8 cellular contexts compared by ENCODE assay signal in genomic region chr3:188584162-188584529, GRCh38.
DNase-seq lines count a peak whose midpoint lies in the region; ATAC-seq and TF ChIP-seq lines count a peak whose summit lies in the region.

No MANE protein-coding gene starts in this region.

- intact Hi-C loops in colonic mucosa (cut with DNase I) = no loop called here

- in situ Hi-C loops in KBM-7 (cut with MboI; ENCODE audit: low pct_unique_long_range_greater_than_20kb, low sequenced_read_pairs) = no loop called here

- H3K27ac ChIP-seq in colonic mucosa = peak overlapping the region; percentile 21
- peak overlapping the region; percentile 4 for H3K27ac ChIP-seq in muscle layer of colon (ENCODE audit: low read depth, low read length)
- no peak overlapping the region for H3K27ac ChIP-seq in SJCRH30

- H3K9me3 ChIP-seq in colonic mucosa (no peaks in the 10 kb centered on the region), muscle layer of colon (ENCODE audit: low read length) (no peaks in the 10 kb centered on the region), SJCRH30 (replicated peaks) (no peaks in the 10 kb centered on the region)

- H3K4me1 ChIP-seq in colonic mucosa (peaks cover 6% of the 10 kb centered on the region), muscle layer of colon (ENCODE audit: insufficient read depth, low read length) (peaks cover 33% of the 10 kb centered on the region), SJCRH30 (no peaks in the 10 kb centered on the region)

- H3K36me3 ChIP-seq in colonic mucosa (no peaks in the 10 kb centered on the region), muscle layer of colon (ENCODE audit: insufficient read depth, low read length) (no peaks in the 10 kb centered on the region), SJCRH30 (no peaks in the 10 kb centered on the region)

- no peaks in the 10 kb centered on the region for H3K27me3 ChIP-seq in colonic mucosa
- no peaks in the 10 kb centered on the region for H3K27me3 ChIP-seq in muscle layer of colon (ENCODE audit: control insufficient read depth in 1 of 2, insufficient read depth in 2 of 2, low read length in 2 of 2)
- H3K27me3 ChIP-seq in SJCRH30 = no peaks in the 10 kb centered on the region

- TF ChIP-seq CTCF in colonic mucosa (IDR thresholded peaks at IDR 0.05) = no peak

- DNase-seq in AG08395 (ENCODE audit: low spot score) (peak; percentile 43), KBM-7 (peak; percentile 13), colonic mucosa (no peak), NCI-H1105 treated with DMSO at 0.1 percent for 48 hours (lab: John Stamatoyannopoulos, UW) (no peak), SJCRH30 (no peak)

- H3K4me3 ChIP-seq in colonic mucosa (no peak overlapping the region), muscle layer of colon (ENCODE audit: low read depth in 1 of 2, low read length in 2 of 2) (no peak overlapping the region), SJCRH30 (no peak overlapping the region)

- ATAC-seq in GM21619 (IDR thresholded peaks at IDR 0.05; ENCODE audit: unreplicated experiment) = no peak
- ATAC-seq in GM21367 (IDR thresholded peaks at IDR 0.05; ENCODE audit: unreplicated experiment) = no peak

- H3K9ac ChIP-seq in colonic mucosa (ENCODE audit: low read depth in 2 of 2, low read length in 2 of 2) (no peak overlapping the region), muscle layer of colon (ENCODE audit: low read length) (no peak overlapping the region)

Comparison
In these comparisons a context has a peak if more than half of its experiments do, and no peak if none do; other contexts are left out.
1. DNase-seq: peak in AG08395 (single experiment) and KBM-7 (single experiment); none in colonic mucosa (single experiment), NCI-H1105 treated with DMSO at 0.1 percent for 48 hours (single experiment) and SJCRH30 (0 of 2).